Comparison of ENCODE assay signal across 22 cellular contexts in the genomic region with DNA sequence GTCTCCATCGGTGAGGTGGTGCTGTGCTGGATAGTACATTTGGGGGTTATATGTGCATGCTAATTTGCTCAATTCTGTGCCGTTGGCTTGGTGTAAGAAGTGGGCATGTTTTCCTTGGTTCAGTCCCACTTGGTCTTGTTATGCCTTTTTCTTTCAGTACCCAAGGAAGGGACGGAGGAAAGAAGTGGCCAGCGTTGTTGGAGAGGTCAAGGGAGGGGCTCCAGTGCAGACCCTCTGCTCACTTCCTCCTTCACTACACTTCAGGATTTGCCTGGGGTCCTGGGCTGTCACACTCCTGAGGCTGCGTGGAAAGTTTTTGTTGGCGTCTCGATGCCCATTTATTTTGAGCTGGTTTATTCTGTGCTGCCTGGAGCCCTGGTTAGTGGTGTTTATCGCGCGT. TPM values are rescaled to one million over a fixed set of nuclear protein-coding genes. Genes with fewer than 3 reads are reported as not detected.
DNase-seq lines count a peak whose midpoint lies in the region; ATAC-seq and TF ChIP-seq lines count a peak whose summit lies in the region.
"Had no signal": no experiment of that assay in that cellular context is flagged by ENCODE, and none has a peak within 500 bp of the region (broad histone marks: within the 10 kb centered on the region; RNA-seq: fewer than 3 reads in every experiment).

No MANE protein-coding gene starts in this region.

- no peak overlapping the region for H3K9ac ChIP-seq in HUES64 (ENCODE audit: low read depth, low read length)

- WGBS in HUES64, result 35% methylated on average over 9 of the region's 10 CpGs
- 85 to 95% methylated on average over 10 of the region's 10 CpGs for WGBS in sigmoid colon, 2 donors

- H3K27ac ChIP-seq in HUES64 (ENCODE audit: low read depth, low read length), result no peak overlapping the region
- H3K27ac ChIP-seq in coronary artery, result no peak overlapping the region
- H3K27ac ChIP-seq in sigmoid colon, result peak overlapping the region in 1 of 4 donors; percentile 46
- H3K27ac ChIP-seq: epithelial cell of prostate, PC-9, prostate gland had no signal

- TF ChIP-seq CTCF in coronary artery (IDR thresholded peaks at IDR 0.05) (no peak), sigmoid colon (IDR thresholded peaks at IDR 0.05) (no peak)

- H3K27me3 ChIP-seq in HUES64 (ENCODE audit: insufficient read depth, low read length) (peaks cover 56% of the 10 kb centered on the region), sigmoid colon (no peaks in the 10 kb centered on the region)

- H3K9me3 ChIP-seq in HUES64 (ENCODE audit: insufficient read depth, low read depth, low read length), result no peaks in the 10 kb centered on the region
- no peaks in the 10 kb centered on the region for H3K9me3 ChIP-seq in sigmoid colon
- H3K9me3 ChIP-seq: prostate gland had no signal

- TF ChIP-seq EP300 in sigmoid colon (IDR thresholded peaks at IDR 0.05), result no peak

- H3K36me3 ChIP-seq in HUES64 (ENCODE audit: insufficient read depth, low read length) (no peaks in the 10 kb centered on the region), sigmoid colon (peaks cover 0 to 5% (median 0%) of the 10 kb centered on the region in 4 donors)
- H3K36me3 ChIP-seq: prostate gland had no signal

- H3K4me3 ChIP-seq in HUES64 (ENCODE audit: low read length), result 0 out of 2 replicates have a peak overlapping the region, but pooled peaks have one; percentile 18
- H3K4me3 ChIP-seq in coronary artery, result peak overlapping the region; percentile 49
- peak overlapping the region; percentile 0 to 35 (median 24) for H3K4me3 ChIP-seq in sigmoid colon
- H3K4me3 ChIP-seq: PC-9, prostate gland had no signal

- no peak for ATAC-seq in HG03025 (IDR thresholded peaks at IDR 0.05; ENCODE audit: low FRiP score, unreplicated experiment)
- ATAC-seq in HG02588 (IDR thresholded peaks at IDR 0.05; ENCODE audit: unreplicated experiment), result no peak
- ATAC-seq: left ventricle myocardium superior had no signal

- no peak for TF ChIP-seq POLR2A in sigmoid colon (IDR thresholded peaks at IDR 0.05)

- intact Hi-C loops in sigmoid colon (cut with DNase I), result no loop called here

- H3K4me1 ChIP-seq in HUES64 (ENCODE audit: insufficient read depth, low read length), result peaks cover 39% of the 10 kb centered on the region
- H3K4me1 ChIP-seq in sigmoid colon, result peaks cover 0 to 23% (median 0%) of the 10 kb centered on the region in 4 donors
- H3K4me1 ChIP-seq: Caco-2, prostate gland had no signal

- no peak for DNase-seq in coronary artery (ENCODE audit: low spot score)
- DNase-seq in islet precursor cell, result peak; percentile 37
- DNase-seq in sigmoid colon, result no peak
- DNase-seq in NCI-H2196 treated with DMSO at 0.1 percent for 48 hours (lab: John Stamatoyannopoulos, UW; ENCODE audit: unreplicated experiment), result no peak
- DNase-seq: activated CD4-positive, alpha-beta T cell treated with anti-CD3 and anti-CD28 coated beads, Interleukin-2, amount 50 U/mL, for 4 hours; activated CD4-positive, CD25-positive, alpha-beta regulatory T cell; activated CD8-positive, alpha-beta memory T cell treated with anti-CD3 and anti-CD28 coated beads, Interleukin-2, amount 50 U/mL, for 4 hours; activated naive CD4-positive, alpha-beta T cell treated with anti-CD3 and anti-CD28 coated beads, Interleukin-2, amount 50 U/mL, for 16 hours; C1 segment of cervical spinal cord; Caco-2; DMS79 treated with DMSO at 0.1 percent for 48 hours; H7; left ventricle myocardium superior; NCI-H2081 treated with DMSO at 0.1 percent for 48 hours; PC-9; Right ventricle myocardium superior; T1000 had no signal

RNA-seq across cellular contexts. Expression of a gene that starts 20.5 kb away (rescaled TPM):
- 0.55 TPM for polyA plus RNA-seq in HUES64 (2013, experiment 1 of 2)
- 1.3 TPM for polyA plus RNA-seq in HUES64 (2013, experiment 2 of 2)
- total RNA-seq in sigmoid colon, result 10 to 100 TPM in 3 of 4 donors, 1 to 10 TPM in 1; 5.7 to 22.2 (median 13.7) TPM
- 1 to 10 TPM; 2.8 to 9.0 (median 4.2) TPM for polyA plus RNA-seq in sigmoid colon
- total RNA-seq: H7, PC-9 had no signal

RNA-seq across cellular contexts. Expression of a gene that starts 50.4 kb away (rescaled TPM):
- polyA plus RNA-seq in HUES64 (2013, experiment 1 of 2), result 7.1 TPM
- polyA plus RNA-seq in HUES64 (2013, experiment 2 of 2), result 13.3 TPM
- total RNA-seq in sigmoid colon, result 10 to 100 TPM; 10.0 to 20.3 (median 18.2) TPM
- polyA plus RNA-seq in sigmoid colon, result 1 to 10 TPM; 2.3 to 6.3 (median 5.4) TPM
